10 cellular contexts compared by ENCODE assay signal in the genomic region with DNA sequence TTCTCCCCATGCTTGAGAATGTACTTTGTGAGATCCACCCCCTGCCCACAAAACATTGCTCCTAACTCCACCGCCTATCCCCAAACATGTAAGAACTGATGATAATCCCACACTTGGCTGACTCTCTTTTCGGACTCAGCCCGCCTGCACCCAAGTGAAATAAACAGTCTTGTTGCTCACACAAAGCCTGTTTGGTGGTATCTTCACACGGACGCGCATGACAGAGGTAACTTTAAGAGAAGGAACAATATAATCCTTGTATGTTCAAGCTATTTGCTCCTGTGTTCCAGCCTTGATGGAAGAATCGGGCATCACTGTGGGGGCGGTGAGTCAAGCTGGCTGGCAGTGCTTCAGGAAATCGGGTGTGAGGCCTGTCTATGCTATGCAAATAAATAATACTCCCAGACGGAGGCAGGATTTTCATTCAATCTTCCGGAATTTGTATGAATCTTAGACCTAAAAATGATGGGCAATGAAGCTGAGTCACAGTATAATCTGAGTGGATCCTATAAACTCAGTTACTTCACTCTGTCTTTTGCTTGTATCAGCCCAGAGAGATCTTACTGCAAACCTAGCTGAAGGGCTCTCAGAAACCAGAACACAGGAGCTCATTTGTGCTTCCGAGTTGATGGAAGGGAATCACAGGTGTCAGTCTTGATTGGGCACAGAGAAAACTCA. TPM values are rescaled to one million over a fixed set of nuclear protein-coding genes. Genes with fewer than 3 reads are reported as not detected.
DNase-seq lines count a peak whose midpoint lies in the region; ATAC-seq and TF ChIP-seq lines count a peak whose summit lies in the region.
"Had no signal": no experiment of that assay in that cellular context is flagged by ENCODE, and none has a peak within 500 bp of the region (broad histone marks: within the 10 kb centered on the region; RNA-seq: fewer than 3 reads in every experiment).

No MANE protein-coding gene starts in this region.

- no peak for ATAC-seq in GM18858 (IDR thresholded peaks at IDR 0.05; ENCODE audit: unreplicated experiment)

- H3K4me3 ChIP-seq in Peyer's patch, result no peak overlapping the region
- H3K4me3 ChIP-seq in testis, result no peak overlapping the region
- H3K4me3 ChIP-seq: tibial nerve had no signal

- peak overlapping the region; percentile 59 for H3K4me3 Mint-ChIP-seq in T-helper 2 cell treated with Interferon-gamma antibody and Interleukin-4, amounts not matched to agents 5 μg/mL and 100 μg/mL, for 36 hours

- H3K36me3 ChIP-seq in Peyer's patch, result no peaks in the 10 kb centered on the region
- no peaks in the 10 kb centered on the region for H3K36me3 ChIP-seq in testis (ENCODE audit: low read depth, missing control alignments)
- H3K36me3 ChIP-seq: tibial nerve had no signal

- H3K27me3 Mint-ChIP-seq in T-helper 2 cell treated with Interferon-gamma antibody and Interleukin-4, amounts not matched to agents 5 μg/mL and 100 μg/mL, for 36 hours (ENCODE audit: low read depth), result peaks cover 12% of the 10 kb centered on the region

- DNase-seq in T-helper 2 cell treated with Interferon-gamma antibody and Interleukin-4, amounts not matched to agents 5 μg/mL and 100 μg/mL, for 36 hours (ENCODE audit: low spot score), result no peak
- DNase-seq in T-helper 2 cell, result no peak
- peak in 1 of 3 donors; percentile 58 for DNase-seq in Peyer's patch
- peak; percentile 97 for DNase-seq in fibroblast of peridontal ligament (ENCODE audit: extremely low read depth)
- peak; percentile 27 for DNase-seq in testis
- DNase-seq in retina, result no peak
- DNase-seq in stimulated activated naive CD4-positive, alpha-beta T cell treated with Interleukin-2 at 50 U/mL for 16 hours (lab: John Stamatoyannopoulos, UW), result no peak

- peak overlapping the region; percentile 65 for H3K27ac Mint-ChIP-seq in T-helper 2 cell treated with Interferon-gamma antibody and Interleukin-4, amounts not matched to agents 5 μg/mL and 100 μg/mL, for 36 hours

- peaks cover 54% of the 10 kb centered on the region for H3K4me1 Mint-ChIP-seq in T-helper 2 cell treated with Interferon-gamma antibody and Interleukin-4, amounts not matched to agents 5 μg/mL and 100 μg/mL, for 36 hours (ENCODE audit: low read depth)

- WGBS in testis, 2 donors, result 65 to 77% methylated on average over 11 to 12 of the region's 12 CpGs

- H3K9me3 ChIP-seq in Peyer's patch, result no peaks in the 10 kb centered on the region
- H3K9me3 ChIP-seq in testis, result no peaks in the 10 kb centered on the region
- H3K9me3 ChIP-seq: tibial nerve had no signal

- peak overlapping the region in 3 of 4 donors; percentile 55 to 77 (median 77) for H3K27ac ChIP-seq in Peyer's patch
- H3K27ac ChIP-seq in testis, result no peak overlapping the region
- H3K27ac ChIP-seq: C4-2B had no signal

- intact Hi-C loops in testis (cut with DNase I; ENCODE audit: low total_unique reads), result no loop called here

- H3K4me1 ChIP-seq in Peyer's patch (peaks cover 0 to 47% (median 0%) of the 10 kb centered on the region in 4 donors), testis (peaks cover 4% of the 10 kb centered on the region)

- H3K36me3 Mint-ChIP-seq in T-helper 2 cell treated with Interferon-gamma antibody and Interleukin-4, amounts not matched to agents 5 μg/mL and 100 μg/mL, for 36 hours (ENCODE audit: low read depth), result peaks cover 4% of the 10 kb centered on the region

- no peak for TF ChIP-seq CTCF in Peyer's patch (IDR thresholded peaks at IDR 0.05)
- no peak for TF ChIP-seq CTCF in testis (IDR thresholded peaks at IDR 0.05)

- no peaks in the 10 kb centered on the region for H3K9me3 Mint-ChIP-seq in T-helper 2 cell treated with Interferon-gamma antibody and Interleukin-4, amounts not matched to agents 5 μg/mL and 100 μg/mL, for 36 hours

- no peak for TF ChIP-seq POLR2A in Peyer's patch (IDR thresholded peaks at IDR 0.05)
- TF ChIP-seq POLR2A in testis (IDR thresholded peaks at IDR 0.05), result no peak

- H3K27me3 ChIP-seq in Peyer's patch, result no peaks in the 10 kb centered on the region
- H3K27me3 ChIP-seq in testis, result no peaks in the 10 kb centered on the region
- H3K27me3 ChIP-seq: tibial nerve had no signal

RNA-seq across cellular contexts. Expression of a gene that starts 45.2 kb away (rescaled TPM):
- 10 to 100 TPM; 14.7 to 40.6 (median 22.7) TPM for total RNA-seq in Peyer's patch
- 10 to 100 TPM; 32.4 to 33.8 TPM for total RNA-seq in testis
- polyA plus RNA-seq in testis (ENCODE audit: insufficient read depth, low read depth, low replicate concordance), result 32.3 TPM

Comparison
In these comparisons a context has a peak if more than half of its experiments do, and no peak if none do; other contexts are left out.
1. DNase-seq: peak in fibroblast of peridontal ligament (single experiment) and testis (single experiment); none in T-helper 2 cell treated with Interferon-gamma antibody and Interleukin-4, amounts not matched to agents 5 μg/mL and 100 μg/mL, for 36 hours (single experiment), T-helper 2 cell (0 of 5), retina (single experiment) and stimulated activated naive CD4-positive, alpha-beta T cell treated with Interleukin-2 at 50 U/mL for 16 hours (single experiment).
2. H3K27ac ChIP-seq: peak in Peyer's patch (3 of 4); none in testis (0 of 2).